In genomic region chr13:113735750-113736149, GRCh38 we compare ENCODE assay signal across 17 cellular contexts. TPM values are rescaled to one million over a fixed set of nuclear protein-coding genes. Genes with fewer than 3 reads are reported as not detected.
"Had no signal": no experiment of that assay in that cellular context is flagged by ENCODE, and none has a peak within 500 bp of the region (broad histone marks: within the 10 kb centered on the region; RNA-seq: fewer than 3 reads in every experiment).

No MANE protein-coding gene starts in this region.

- ATAC-seq: esophagus mucosa, heart left ventricle, left ventricle myocardium superior, sciatic nerve had no signal

- H3K27me3 ChIP-seq: thyroid gland had no signal

- H3K9me3 ChIP-seq: heart left ventricle, suprapubic skin, thyroid gland had no signal

- DNase-seq: effector memory CD4-positive, alpha-beta T cell; hypothalamus; islet precursor cell; left ventricle myocardium superior; mesendoderm; naive B cell; stimulated activated CD4-positive, alpha-beta T cell treated with anti-CD3 and anti-CD28 coated beads, Interleukin-2, amount 100 ng/mL, for 24 hours; stimulated activated CD4-positive, alpha-beta T cell treated with anti-CD3 and anti-CD28 coated beads, Interleukin-4, amount 100 ng/mL, for 4 hours; stimulated activated naive CD4-positive, alpha-beta T cell; thyroid gland had no signal

- H3K27ac ChIP-seq: heart left ventricle, suprapubic skin, thyroid gland had no signal

- H3K36me3 ChIP-seq: heart left ventricle, suprapubic skin, thyroid gland had no signal

- FAIRE-seq: endometrium, frontal cortex, urothelium cell line had no signal

- H3K4me1 ChIP-seq: heart left ventricle, suprapubic skin, thyroid gland had no signal

- H3K4me3 ChIP-seq: heart left ventricle, suprapubic skin, thyroid gland had no signal

RNA-seq across cellular contexts. Expression of gene TMEM255B, which starts 23.3 kb away (rescaled TPM):
- total RNA-seq: frontal cortex had no signal
